Comparison of ENCODE assay signal across 12 cellular contexts in the genomic region with DNA sequence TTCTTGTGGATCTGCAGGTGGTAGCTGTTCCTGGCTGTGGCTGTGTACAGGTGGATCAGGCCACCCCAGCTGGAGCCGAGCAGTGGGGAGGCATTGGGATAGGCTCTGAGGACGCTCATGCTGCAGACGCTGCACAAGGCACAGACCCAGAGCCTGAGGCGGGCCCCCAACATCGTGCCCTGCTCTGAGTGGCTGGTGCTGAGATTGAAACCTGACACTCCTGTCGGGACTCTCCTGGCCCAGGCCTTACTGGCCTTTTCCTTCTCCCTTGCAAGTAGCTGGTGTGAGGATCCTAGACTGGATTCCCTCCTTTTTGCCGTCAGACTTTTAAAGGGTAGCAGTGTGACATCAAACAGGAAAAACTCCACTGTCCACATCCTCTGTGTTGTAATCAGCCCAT. TPM values are rescaled to one million over a fixed set of nuclear protein-coding genes. Genes with fewer than 3 reads are reported as not detected.
DNase-seq lines count a peak whose midpoint lies in the region; ATAC-seq and TF ChIP-seq lines count a peak whose summit lies in the region.
"Had no signal": no experiment of that assay in that cellular context is flagged by ENCODE, and none has a peak within 500 bp of the region (broad histone marks: within the 10 kb centered on the region; RNA-seq: fewer than 3 reads in every experiment).

A gene (minus strand): TSS at position 303 of the 400 bp plus-strand sequence. CDS start 130 bp downstream, at position 173.

- peak in 7 of 8 donors; percentile 29 to 90 (median 71) for ATAC-seq in heart right ventricle
- no peak for ATAC-seq in HG02759 (IDR thresholded peaks at IDR 0.05; ENCODE audit: unreplicated experiment)
- ATAC-seq in GM21723 (IDR thresholded peaks at IDR 0.05; ENCODE audit: unreplicated experiment), result no peak
- no peak for ATAC-seq in GM21619 (IDR thresholded peaks at IDR 0.05; ENCODE audit: unreplicated experiment)

- no peak for TF ChIP-seq CTCF in heart right ventricle (IDR thresholded peaks at IDR 0.05)
- TF ChIP-seq CTCF in right atrium auricular region (IDR thresholded peaks at IDR 0.05), result no peak

- H3K9me3 ChIP-seq in heart right ventricle (no peaks in the 10 kb centered on the region), right atrium auricular region (no peaks in the 10 kb centered on the region), iPS DF 6.9 (ENCODE audit: control insufficient read depth, insufficient read depth, low read length) (no peaks in the 10 kb centered on the region)
- H3K9me3 ChIP-seq: BLaER1, ovary had no signal

- DNase-seq in heart right ventricle (peak; percentile 17 to 31), right atrium auricular region (ENCODE audit: low spot score) (no peak), amniotic epithelial cell (ENCODE audit: low read depth) (peak; percentile 24), iPS DF 6.9 (ENCODE audit: low read depth, low spot score) (peak; percentile 60), NCI-H1417 treated with DMSO at 0.1 percent for 48 hours (lab: John Stamatoyannopoulos, UW) (no peak)
- DNase-seq: caudate nucleus, ovary, T-helper 2 cell had no signal

- H3K4me1 ChIP-seq in heart right ventricle (no peaks in the 10 kb centered on the region), right atrium auricular region (no peaks in the 10 kb centered on the region), iPS DF 6.9 (ENCODE audit: control insufficient read depth, insufficient read depth, low read length) (peaks cover 2% of the 10 kb centered on the region)

- H3K36me3 ChIP-seq in heart right ventricle, result no peaks in the 10 kb centered on the region
- no peaks in the 10 kb centered on the region for H3K36me3 ChIP-seq in right atrium auricular region
- no peaks in the 10 kb centered on the region for H3K36me3 ChIP-seq in iPS DF 6.9 (ENCODE audit: control insufficient read depth, insufficient read depth, low read length)
- H3K36me3 ChIP-seq: BLaER1, ovary had no signal

- peak within 1 kb of the TSS in 1 of 10 donors; percentile 31 for H3K4me3 ChIP-seq in heart right ventricle
- no peak within 1 kb of the TSS for H3K4me3 ChIP-seq in right atrium auricular region
- no peak within 1 kb of the TSS for H3K4me3 ChIP-seq in iPS DF 6.9 (ENCODE audit: low read length)
- H3K4me3 ChIP-seq: BLaER1, ovary had no signal

- 9 to 10% methylated on average over 7 of the region's 7 CpGs for WGBS in heart right ventricle, 2 donors
- WGBS in iPS DF 6.9 (ENCODE audit: insufficient coverage, insufficient read length), result no CpG with 5 or more reads among the region's 7 CpGs

- H3K27me3 ChIP-seq in heart right ventricle (peaks cover 0 to 27% (median 6%) of the 10 kb centered on the region in 7 donors), right atrium auricular region (no peaks in the 10 kb centered on the region), iPS DF 6.9 (ENCODE audit: control insufficient read depth, insufficient read depth, low read length) (no peaks in the 10 kb centered on the region)
- H3K27me3 ChIP-seq: BLaER1, ovary had no signal

- H3K27ac ChIP-seq in heart right ventricle (no peak within 1 kb of the TSS), right atrium auricular region (no peak within 1 kb of the TSS), iPS DF 6.9 (ENCODE audit: low read length) (no peak within 1 kb of the TSS)
- H3K27ac ChIP-seq: BLaER1, ovary had no signal

- intact Hi-C loops in heart right ventricle (cut with DNase I), result no loop called here

RNA-seq across cellular contexts. Expression of the gene that starts here (rescaled TPM):
- under 1 TPM in 4 of 10 donors, not detected in 6; 0.11 to 0.76 (median 0.23) TPM for total RNA-seq in heart right ventricle
- under 1 TPM in 1 of 2 donors, not detected in 1; 0.01 TPM for polyA plus RNA-seq in heart right ventricle
- total RNA-seq in right atrium auricular region, result under 1 TPM in 1 of 2 donors, not detected in 1; 0.08 TPM
- total RNA-seq: ovary had no signal
- polyA plus RNA-seq: ovary had no signal

Comparison
In these comparisons a context has a peak if more than half of its experiments do, and no peak if none do; other contexts are left out.
1. Peak in DNase-seq and ATAC-seq in heart right ventricle; RNA of the gene not detected or under 1 TPM.
2. DNase-seq: peak in amniotic epithelial cell (single experiment) and iPS DF 6.9 (single experiment); none in right atrium auricular region (single experiment) and NCI-H1417 treated with DMSO at 0.1 percent for 48 hours (single experiment).